Comparison of ENCODE assay signal across 1 cellular context in genomic region chr19:17215125-17215971, GRCh38.
TF ChIP-seq lines count a peak whose summit lies in the region.

Gene USE1, plus strand, starts transcription at chr19:17215357. Its CDS starts 49 bp downstream, at chr19:17215406.

TF ChIP-seq in K562, 482 proteins besides CTCF, POLR2A, EP300 and RAD21 (continued from another document and continues in another):
- no peak for TF ChIP-seq FUS (optimal IDR thresholded peaks at IDR 0.05; ENCODE audit: low read depth, low read length)
- peak; percentile 97 for TF ChIP-seq TAF1 (IDR thresholded peaks at IDR 0.05; ENCODE audit: control insufficient read depth, extremely low read depth, insufficient read depth, low read length, severe bottlenecking)
- no peak for TF ChIP-seq NFE2L1 (tag; IDR thresholded peaks at IDR 0.05; ENCODE audit: borderline replicate concordance, low read depth)
- no peak for TF ChIP-seq JUN (IDR thresholded peaks at IDR 0.05; ENCODE audit: borderline replicate concordance, low read depth, low read length)
- no peak for TF ChIP-seq JUN (CRISPR knock-in tag; IDR thresholded peaks at IDR 0.05; ENCODE audit: borderline replicate concordance)
- no peak for TF ChIP-seq FOSL1 (tag; conservative IDR thresholded peaks at IDR 0.05)
- no peak for TF ChIP-seq RBM17 (IDR thresholded peaks at IDR 0.05; ENCODE audit: borderline replicate concordance, low read depth, low read length)
- peak; percentile 93 for TF ChIP-seq NR2C1 (IDR thresholded peaks at IDR 0.05)
- peak; percentile 97 for TF ChIP-seq NR2C1 (tag; IDR thresholded peaks at IDR 0.05)
- TF ChIP-seq SPI1 (IDR thresholded peaks at IDR 0.05; ENCODE audit: borderline replicate concordance, low read depth, low read length), result peak; percentile 87
- no peak for TF ChIP-seq SETDB1 (IDR thresholded peaks at IDR 0.05; ENCODE audit: low read length)
- TF ChIP-seq ZBTB8A (IDR thresholded peaks at IDR 0.05; ENCODE audit: partially characterized antibody), result no peak
- 0 out of 2 replicates have a peak, but pooled peaks have one; percentile 8 for TF ChIP-seq TEAD4 (IDR thresholded peaks at IDR 0.05; ENCODE audit: low read length)
- no peak for TF ChIP-seq TEAD4 (CRISPR knock-in tag; IDR thresholded peaks at IDR 0.05; ENCODE audit: borderline replicate concordance)
- no peak for TF ChIP-seq CCAR2 (IDR thresholded peaks at IDR 0.05; ENCODE audit: low read depth, low read length)
- peak; percentile 29; the same call in 1 of the 2 replicates for TF ChIP-seq HES1 (IDR thresholded peaks at IDR 0.05; ENCODE audit: low read depth)
- 0 out of 4 replicates have a peak, but pooled peaks have one; percentile 10 to 76 for TF ChIP-seq UBTF (IDR thresholded peaks at IDR 0.05; ENCODE audit: borderline replicate concordance in 1 of 2, low read depth in 2 of 2, low read length in 2 of 2)
- peak; percentile 53; the same call in 1 of the 2 replicates for TF ChIP-seq ZNF407 (IDR thresholded peaks at IDR 0.05; ENCODE audit: low read depth)
- no peak for TF ChIP-seq ID3 (CRISPR knock-in tag; IDR thresholded peaks at IDR 0.05)
- TF ChIP-seq ID3 (tag; IDR thresholded peaks at IDR 0.05), result no peak; the same call in 1 of the 2 replicates
- TF ChIP-seq HNRNPL (IDR thresholded peaks at IDR 0.05; ENCODE audit: low read depth, low read length), result no peak
- 0 out of 4 replicates have a peak, but pooled peaks of 1 of the 2 experiments have one; percentile 14 for TF ChIP-seq CSDE1 (IDR thresholded peaks at IDR 0.05)
- TF ChIP-seq CEBPG (CRISPR knock-in tag; IDR thresholded peaks at IDR 0.05), result no peak
- TF ChIP-seq CEBPG (tag; conservative IDR thresholded peaks at IDR 0.05 in 1 of 2, IDR thresholded peaks at IDR 0.05 in 1 of 2), result no peak
- no peak; the same call in 1 of the 2 replicates for TF ChIP-seq CAMTA2 (CRISPR knock-in tag; conservative IDR thresholded peaks at IDR 0.05)
- no peak for TF ChIP-seq ZNF655 (CRISPR knock-in tag; IDR thresholded peaks at IDR 0.05)
- no peak for TF ChIP-seq ZNF140 (CRISPR knock-in tag; IDR thresholded peaks at IDR 0.05)
- peak; percentile 72; the same call in 1 of the 2 replicates for TF ChIP-seq E2F3 (CRISPR knock-in tag; IDR thresholded peaks at IDR 0.05)
- TF ChIP-seq ZNF146 (CRISPR knock-in tag; IDR thresholded peaks at IDR 0.05; ENCODE audit: unreplicated experiment), result no peak
- TF ChIP-seq E2F6 (IDR thresholded peaks at IDR 0.05; ENCODE audit: borderline replicate concordance in 1 of 2, extremely low read depth in 1 of 2, insufficient read depth in 1 of 2, insufficient read length in 1 of 2, low read depth in 1 of 2, low read length in 1 of 2, poor library complexity in 1 of 2, severe bottlenecking in 1 of 2), result peak; percentile 38 to 68
- no peak for TF ChIP-seq ZC3H8 (IDR thresholded peaks at IDR 0.05)
- TF ChIP-seq HOXB6 (CRISPR knock-in tag; IDR thresholded peaks at IDR 0.05; ENCODE audit: borderline replicate concordance), result no peak
- TF ChIP-seq EZH2 (IDR thresholded peaks at IDR 0.05; ENCODE audit: borderline replicate concordance, low read depth, low read length), result no peak
- TF ChIP-seq MTA3 (IDR thresholded peaks at IDR 0.05; ENCODE audit: borderline replicate concordance), result peak; percentile 83; the same call in 1 of the 2 replicates
- TF ChIP-seq CBX1 (IDR thresholded peaks at IDR 0.05; ENCODE audit: low read depth), result peak; percentile 70; the same call in 1 of the 2 replicates
- no peak for TF ChIP-seq ZNF717 (CRISPR knock-in tag; IDR thresholded peaks at IDR 0.05)
- TF ChIP-seq TCF7 (IDR thresholded peaks at IDR 0.05; ENCODE audit: borderline replicate concordance), result no peak
- TF ChIP-seq MAZ (CRISPR knock-in tag; conservative IDR thresholded peaks at IDR 0.05 in 1 of 2, IDR thresholded peaks at IDR 0.05 in 1 of 2), result peak; percentile 75 to 92; a peak in 3 of 4 replicates
- TF ChIP-seq SP2 (IDR thresholded peaks at IDR 0.05; ENCODE audit: extremely low read depth, low read depth, low read length, poor library complexity, severe bottlenecking), result no peak
- no peak for TF ChIP-seq ZNF586 (CRISPR knock-in tag; conservative IDR thresholded peaks at IDR 0.05)
- TF ChIP-seq POU5F1 (IDR thresholded peaks at IDR 0.05; ENCODE audit: borderline replicate concordance, low read depth, low read length, partially characterized antibody), result peak; percentile 48
- TF ChIP-seq HDAC2 (IDR thresholded peaks at IDR 0.05), result peak; percentile 65; the same call in 1 of the 2 replicates
- no peak for TF ChIP-seq FOXK1 (CRISPR knock-in tag; IDR thresholded peaks at IDR 0.05; ENCODE audit: borderline replicate concordance)
- no peak for TF ChIP-seq ZNF518B (CRISPR knock-in tag; IDR thresholded peaks at IDR 0.05)
- no peak for TF ChIP-seq HOMEZ (CRISPR knock-in tag; IDR thresholded peaks at IDR 0.05)
- peak; percentile 69 to 78 for TF ChIP-seq SIX5 (IDR thresholded peaks at IDR 0.05; ENCODE audit: borderline replicate concordance in 1 of 2, insufficient read depth in 1 of 2, low read depth in 1 of 2, low read length in 2 of 2)
